ENCODE assay signal across 9 cellular contexts in the genomic region with DNA sequence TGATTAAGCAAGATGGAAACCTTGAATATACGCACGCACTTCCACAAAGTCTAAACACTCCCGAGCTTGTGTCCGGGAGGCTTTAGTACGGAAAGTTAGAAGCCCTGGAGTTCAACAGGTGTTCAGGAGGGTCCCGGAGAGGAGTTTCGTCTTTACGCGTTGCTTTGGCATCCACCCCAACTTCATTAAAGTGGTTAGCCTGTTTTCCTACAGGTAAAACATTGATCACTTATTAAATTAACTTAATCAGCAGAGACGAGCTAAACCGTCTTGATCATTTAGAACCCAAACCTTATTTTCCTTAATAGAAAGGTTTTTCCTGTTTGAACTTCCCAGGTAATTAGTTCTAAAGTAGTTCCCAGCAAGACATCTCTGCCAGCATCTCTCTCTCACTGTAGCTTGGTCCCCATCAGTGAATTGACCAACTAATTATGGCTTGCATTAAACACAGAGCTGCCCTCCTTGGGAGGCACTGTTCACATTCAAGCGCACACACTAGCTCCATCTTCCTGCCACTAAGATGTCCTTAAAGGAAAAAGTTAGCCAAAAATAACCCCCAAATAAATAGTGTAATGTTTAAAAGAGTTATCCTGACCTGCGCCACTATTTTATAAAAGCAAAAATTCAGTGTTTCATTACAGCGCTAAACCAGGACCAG. TPM values are rescaled to one million over a fixed set of nuclear protein-coding genes. Genes with fewer than 3 reads are reported as not detected.
DNase-seq lines count a peak whose midpoint lies in the region; ATAC-seq, FAIRE-seq and TF ChIP-seq lines count a peak whose summit lies in the region.
"Had no signal": no experiment of that assay in that cellular context is flagged by ENCODE, and none has a peak within 500 bp of the region (broad histone marks: within the 10 kb centered on the region; RNA-seq: fewer than 3 reads in every experiment).

No MANE protein-coding gene starts in this region.

- CTCF ChIA-PET in CD8-positive, alpha-beta T cell (lab: Charles Lee): no interaction called here

- no peak for TF ChIP-seq POLR2A in GM12891 (IDR thresholded peaks at IDR 0.05; ENCODE audit: low read depth, low read length)

- no peak for DNase-seq in CD8-positive, alpha-beta T cell
- DNase-seq in RWPE2 (ENCODE audit: low spot score): no peak
- no peak for DNase-seq in epithelial cell of prostate (ENCODE audit: low read depth, low spot score)
- no peak for DNase-seq in neural crest cell (ENCODE audit: low read depth, low spot score)
- no peak for DNase-seq in NCI-H2171 treated with DMSO at 0.1 percent for 48 hours (lab: John Stamatoyannopoulos, UW)
- no peak for DNase-seq in activated effector memory CD4-positive, alpha-beta T cell treated with anti-CD3 and anti-CD28 coated beads, Interleukin-2, amount 50 U/mL, for 16 hours
- DNase-seq in GM12891 (ENCODE audit: insufficient read length, low spot score): no peak
- DNase-seq: NCI-H446 treated with DMSO at 0.1 percent for 48 hours had no signal

- H3K4me1 ChIP-seq in CD8-positive, alpha-beta T cell (ENCODE audit: insufficient read depth, low read length): peaks cover 13% of the 10 kb centered on the region
- H3K4me1 ChIP-seq in RWPE2 (ENCODE audit: insufficient read depth, poor library complexity, severe bottlenecking): peaks cover 26% of the 10 kb centered on the region

- ATAC-seq in CD8-positive, alpha-beta T cell: no peak
- no peak for ATAC-seq in RWPE2 (ENCODE audit: low read depth)
- ATAC-seq in HG02571 (IDR thresholded peaks at IDR 0.05; ENCODE audit: unreplicated experiment): no peak

- no peaks in the 10 kb centered on the region for H3K36me3 Mint-ChIP-seq in CD8-positive, alpha-beta T cell
- H3K36me3 Mint-ChIP-seq in neural crest cell (ENCODE audit: low read depth): no peaks in the 10 kb centered on the region

- H3K36me3 ChIP-seq in CD8-positive, alpha-beta T cell (ENCODE audit: insufficient read depth, low read length): no peaks in the 10 kb centered on the region
- 0 out of 2 replicates have a peak, but pooled peaks cover 5% of the 10 kb centered on the region for H3K36me3 ChIP-seq in RWPE2 (ENCODE audit: low read depth)

- no peak for FAIRE-seq in GM12891 (lab: Jason Lieb, UNC)

- no peaks in the 10 kb centered on the region for H3K27me3 ChIP-seq in CD8-positive, alpha-beta T cell (ENCODE audit: insufficient read depth, low read length)
- H3K27me3 ChIP-seq in RWPE2 (ENCODE audit: insufficient read depth, poor library complexity, severe bottlenecking): no peaks in the 10 kb centered on the region

- no peaks in the 10 kb centered on the region for H3K9me3 Mint-ChIP-seq in CD8-positive, alpha-beta T cell
- no peaks in the 10 kb centered on the region for H3K9me3 Mint-ChIP-seq in neural crest cell

- H3K27me3 Mint-ChIP-seq in CD8-positive, alpha-beta T cell (ENCODE audit: low read depth): peaks cover 6% of the 10 kb centered on the region
- peaks cover 63% of the 10 kb centered on the region for H3K27me3 Mint-ChIP-seq in neural crest cell (ENCODE audit: low read depth)

- peak overlapping the region; percentile 62 for H3K4me3 ChIP-seq in CD8-positive, alpha-beta T cell (ENCODE audit: low read depth, low read length)
- peak overlapping the region; percentile 93 for H3K4me3 ChIP-seq in RWPE2 (ENCODE audit: severe bottlenecking)

- H3K4me3 Mint-ChIP-seq in CD8-positive, alpha-beta T cell: peak overlapping the region; percentile 79
- peak overlapping the region; percentile 84 for H3K4me3 Mint-ChIP-seq in neural crest cell

- POLR2A ChIA-PET in CD8-positive, alpha-beta T cell (lab: Charles Lee): interaction anchor here (0.5 kb wide), 1 partner anchor 36 kb away, joined by 3 read pairs; no protein-coding TSS in a partner anchor

- H3K4me1 Mint-ChIP-seq in CD8-positive, alpha-beta T cell (ENCODE audit: low read depth): peaks cover 28% of the 10 kb centered on the region
- peaks cover 20% of the 10 kb centered on the region for H3K4me1 Mint-ChIP-seq in neural crest cell

- no peaks in the 10 kb centered on the region for H3K9me3 ChIP-seq in CD8-positive, alpha-beta T cell (ENCODE audit: low read length)
- no peaks in the 10 kb centered on the region for H3K9me3 ChIP-seq in RWPE2 (ENCODE audit: severe bottlenecking)

- H3K27ac ChIP-seq in CD8-positive, alpha-beta T cell (ENCODE audit: low read depth, low read length): no peak overlapping the region
- H3K27ac ChIP-seq in RWPE2 (ENCODE audit: poor library complexity, severe bottlenecking) (peak overlapping the region; percentile 68), epithelial cell of prostate (peak overlapping the region; percentile 97)

- no peak for TF ChIP-seq CTCF in CD8-positive, alpha-beta T cell (IDR thresholded peaks at IDR 0.05)
- TF ChIP-seq CTCF in RWPE2 (IDR thresholded peaks at IDR 0.05; ENCODE audit: poor library complexity, severe bottlenecking) (no peak), neural crest cell (conservative IDR thresholded peaks at IDR 0.05) (no peak)

- no peak overlapping the region for H3K27ac Mint-ChIP-seq in CD8-positive, alpha-beta T cell
- no peak overlapping the region for H3K27ac Mint-ChIP-seq in neural crest cell (ENCODE audit: unreplicated experiment)

- intact Hi-C loops in CD8-positive, alpha-beta T cell (cut with DNase I, micrococcal nuclease): no loop called here

TF ChIP-seq in GM12891, 5 proteins besides CTCF, POLR2A, EP300 and RAD21:
- no peak for TF ChIP-seq PAX5 (IDR thresholded peaks at IDR 0.05; ENCODE audit: insufficient read depth, low read length, severe bottlenecking)
- no peak for TF ChIP-seq POLR2AphosphoS5 (IDR thresholded peaks at IDR 0.05; ENCODE audit: low read depth, low read length)
- no peak for TF ChIP-seq SPI1 (IDR thresholded peaks at IDR 0.05; ENCODE audit: low read depth, low read length)
- TF ChIP-seq TAF1 (IDR thresholded peaks at IDR 0.05; ENCODE audit: low read depth, low read length): no peak
- no peak for TF ChIP-seq POU2F2 (IDR thresholded peaks at IDR 0.05; ENCODE audit: low read depth, low read length)

RNA-seq across cellular contexts. Expression of gene NPAS2, which starts 1.4 kb away (rescaled TPM):
- total RNA-seq in CD8-positive, alpha-beta T cell: 10 to 100 TPM; 10.2 to 13.1 TPM
- 2.6 TPM in 2 replicates for total RNA-seq in neural crest cell
- not detected for polyA plus RNA-seq in GM12891 (2012; ENCODE audit: low read depth, missing spikeins)
